1 cellular context compared by ENCODE assay signal in the genomic region with DNA sequence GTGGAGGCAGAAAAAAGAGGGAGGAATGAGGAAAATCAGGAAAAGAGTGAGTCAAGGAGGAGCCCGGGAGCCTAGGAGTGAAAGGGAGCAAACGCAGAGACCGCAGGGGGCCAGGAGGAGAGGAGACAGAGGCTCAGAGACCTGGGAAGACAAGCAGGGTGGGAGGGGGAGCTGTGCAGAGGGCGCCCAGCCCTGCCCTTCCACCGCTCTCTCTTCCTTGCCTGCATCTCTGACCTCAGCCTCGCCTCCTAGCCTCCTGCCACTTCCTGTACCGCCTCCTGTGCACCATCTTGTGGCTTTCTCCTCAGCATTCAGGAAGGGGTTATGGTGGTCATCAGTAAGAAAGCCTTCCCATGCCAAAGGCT.
TF ChIP-seq lines count a peak whose summit lies in the region.

No MANE protein-coding gene starts in this region.

TF ChIP-seq in IMR-90, 13 proteins besides CTCF, POLR2A, EP300 and RAD21:
- TF ChIP-seq FOS (IDR thresholded peaks at IDR 0.05; ENCODE audit: low read depth, low read length) (no peak), NFE2L2 (IDR thresholded peaks at IDR 0.05; ENCODE audit: low read depth, low read length) (no peak), CEBPB (IDR thresholded peaks at IDR 0.05; ENCODE audit: low read depth, low read length) (no peak), BHLHE40 (IDR thresholded peaks at IDR 0.05; ENCODE audit: low read depth, low read length) (no peak), SMC3 (IDR thresholded peaks at IDR 0.05; ENCODE audit: low read depth, low read length) (no peak), MAZ (IDR thresholded peaks at IDR 0.05; ENCODE audit: borderline replicate concordance, low read depth, low read length) (no peak), CHD1 (IDR thresholded peaks at IDR 0.05; ENCODE audit: low read depth, low read length) (no peak), RFX5 (IDR thresholded peaks at IDR 0.05; ENCODE audit: low read depth, low read length) (no peak), RCOR1 (IDR thresholded peaks at IDR 0.05; ENCODE audit: insufficient replicate concordance, low read length) (no peak)
- TF ChIP-seq, protein P1, sequence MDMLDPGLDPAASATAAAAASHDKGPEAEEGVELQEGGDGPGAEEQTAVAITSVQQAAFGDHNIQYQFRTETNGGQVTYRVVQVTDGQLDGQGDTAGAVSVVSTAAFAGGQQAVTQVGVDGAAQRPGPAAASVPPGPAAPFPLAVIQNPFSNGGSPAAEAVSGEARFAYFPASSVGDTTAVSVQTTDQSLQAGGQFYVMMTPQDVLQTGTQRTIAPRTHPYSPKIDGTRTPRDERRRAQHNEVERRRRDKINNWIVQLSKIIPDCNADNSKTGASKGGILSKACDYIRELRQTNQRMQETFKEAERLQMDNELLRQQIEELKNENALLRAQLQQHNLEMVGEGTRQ (IDR thresholded peaks at IDR 0.05; ENCODE audit: low read depth, low read length), result no peak
- TF ChIP-seq, protein P2, sequence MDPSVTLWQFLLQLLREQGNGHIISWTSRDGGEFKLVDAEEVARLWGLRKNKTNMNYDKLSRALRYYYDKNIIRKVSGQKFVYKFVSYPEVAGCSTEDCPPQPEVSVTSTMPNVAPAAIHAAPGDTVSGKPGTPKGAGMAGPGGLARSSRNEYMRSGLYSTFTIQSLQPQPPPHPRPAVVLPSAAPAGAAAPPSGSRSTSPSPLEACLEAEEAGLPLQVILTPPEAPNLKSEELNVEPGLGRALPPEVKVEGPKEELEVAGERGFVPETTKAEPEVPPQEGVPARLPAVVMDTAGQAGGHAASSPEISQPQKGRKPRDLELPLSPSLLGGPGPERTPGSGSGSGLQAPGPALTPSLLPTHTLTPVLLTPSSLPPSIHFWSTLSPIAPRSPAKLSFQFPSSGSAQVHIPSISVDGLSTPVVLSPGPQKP (IDR thresholded peaks at IDR 0.05; ENCODE audit: borderline replicate concordance, low read depth, low read length), result no peak
